In genomic region chr2:219060821-219061791, GRCh38 we compare ENCODE assay signal across 9 cellular contexts. TPM values are rescaled to one million over a fixed set of nuclear protein-coding genes. Genes with fewer than 3 reads are reported as not detected.
DNase-seq lines count a peak whose midpoint lies in the region; ATAC-seq and TF ChIP-seq lines count a peak whose summit lies in the region.
"Had no signal": no experiment of that assay in that cellular context is flagged by ENCODE, and none has a peak within 500 bp of the region (broad histone marks: within the 10 kb centered on the region; RNA-seq: fewer than 3 reads in every experiment).

IHH (minus strand) TSS chr2:219060921; CDS start chr2:219060467, 454 bp downstream.

- H3K9me3 Mint-ChIP-seq in activated T-cell treated with anti-CD3 and anti-CD28 coated beads, Interleukin-2, amount 50 U/mL, for 72 hours = no peaks in the 10 kb centered on the region

- peak within 1 kb of the TSS; percentile 38 for H3K4me3 ChIP-seq in suprapubic skin

- H3K36me3 Mint-ChIP-seq in activated T-cell treated with anti-CD3 and anti-CD28 coated beads, Interleukin-2, amount 50 U/mL, for 72 hours (ENCODE audit: insufficient read depth in 2 of 2) = no peaks in the 10 kb centered on the region

- no peaks in the 10 kb centered on the region for H3K36me3 ChIP-seq in suprapubic skin

- peaks cover 44% of the 10 kb centered on the region for H3K4me1 ChIP-seq in suprapubic skin

- H3K9me3 ChIP-seq in suprapubic skin = no peaks in the 10 kb centered on the region

- H3K27ac Mint-ChIP-seq in activated T-cell treated with anti-CD3 and anti-CD28 coated beads, Interleukin-2, amount 50 U/mL, for 72 hours = no peak within 1 kb of the TSS

- H3K27me3 ChIP-seq in suprapubic skin = peaks cover 78% of the 10 kb centered on the region

- H3K4me1 Mint-ChIP-seq in activated T-cell treated with anti-CD3 and anti-CD28 coated beads, Interleukin-2, amount 50 U/mL, for 72 hours (ENCODE audit: low read depth) = peaks cover 18% of the 10 kb centered on the region

- DNase-seq in activated CD8-positive, alpha-beta memory T cell treated with anti-CD3 and anti-CD28 coated beads for 24 hours = peak; percentile 59
- DNase-seq in activated CD8-positive, alpha-beta memory T cell treated with anti-CD3 and anti-CD28 coated beads, Interleukin-2, amount 50 U/mL, for 48 hours = no peak
- DNase-seq in activated T-cell treated with anti-CD3 and anti-CD28 coated beads, Interleukin-2, amount 50 U/mL, for 72 hours = peak; percentile 17 to 26
- DNase-seq in kidney tubule cell (ENCODE audit: low spot score) (peak; percentile 20), suprapubic skin (ENCODE audit: low spot score in 2 of 2) (no peak), cerebellum (ENCODE audit: low spot score) (no peak)

- TF ChIP-seq CTCF in suprapubic skin (IDR thresholded peaks at IDR 0.05) = no peak

- TF ChIP-seq POLR2A in suprapubic skin (IDR thresholded peaks at IDR 0.05) = no peak

- H3K27ac ChIP-seq in suprapubic skin = no peak within 1 kb of the TSS

- peak; percentile 21 to 34 for ATAC-seq in activated T-cell treated with anti-CD3 and anti-CD28 coated beads, Interleukin-2, amount 50 U/mL, for 72 hours (replicated peaks in 1 of 2)
- no peak for ATAC-seq in GM18907 (IDR thresholded peaks at IDR 0.05; ENCODE audit: unreplicated experiment)
- no peak for ATAC-seq in GM21423 (IDR thresholded peaks at IDR 0.05; ENCODE audit: unreplicated experiment)

- 11% methylated on average over 11 of the region's 76 CpGs for WGBS in suprapubic skin

- peaks cover 74% of the 10 kb centered on the region for H3K27me3 Mint-ChIP-seq in activated T-cell treated with anti-CD3 and anti-CD28 coated beads, Interleukin-2, amount 50 U/mL, for 72 hours (ENCODE audit: low read depth)

- peak within 1 kb of the TSS; percentile 71 to 78 for H3K4me3 Mint-ChIP-seq in activated T-cell treated with anti-CD3 and anti-CD28 coated beads, Interleukin-2, amount 50 U/mL, for 72 hours

- no peak for TF ChIP-seq EP300 in suprapubic skin (IDR thresholded peaks at IDR 0.05)

RNA-seq across cellular contexts. Expression of gene IHH, which starts in this region (rescaled TPM):
- total RNA-seq in activated T-cell treated with anti-CD3 and anti-CD28 coated beads, Interleukin-2, amount 50 U/mL, for 72 hours = under 1 TPM; 0.12 to 0.14 TPM
- under 1 TPM in 2 of 4 donors, not detected in 2; 0.23 to 0.30 TPM for total RNA-seq in suprapubic skin
- not detected for total RNA-seq in cerebellum
- total RNA-seq: M059J had no signal

Comparison
In these comparisons a context has a peak if more than half of its experiments do, and no peak if none do; other contexts are left out.
1. DNase-seq: peak in activated CD8-positive, alpha-beta memory T cell treated with anti-CD3 and anti-CD28 coated beads for 24 hours (single experiment) and kidney tubule cell (single experiment); none in activated CD8-positive, alpha-beta memory T cell treated with anti-CD3 and anti-CD28 coated beads, Interleukin-2, amount 50 U/mL, for 48 hours (single experiment), suprapubic skin (0 of 2) and cerebellum (single experiment).
2. Peak in DNase-seq and ATAC-seq in activated T-cell treated with anti-CD3 and anti-CD28 coated beads, Interleukin-2, amount 50 U/mL, for 72 hours; RNA of the gene not detected or under 1 TPM.